In the genomic region with DNA sequence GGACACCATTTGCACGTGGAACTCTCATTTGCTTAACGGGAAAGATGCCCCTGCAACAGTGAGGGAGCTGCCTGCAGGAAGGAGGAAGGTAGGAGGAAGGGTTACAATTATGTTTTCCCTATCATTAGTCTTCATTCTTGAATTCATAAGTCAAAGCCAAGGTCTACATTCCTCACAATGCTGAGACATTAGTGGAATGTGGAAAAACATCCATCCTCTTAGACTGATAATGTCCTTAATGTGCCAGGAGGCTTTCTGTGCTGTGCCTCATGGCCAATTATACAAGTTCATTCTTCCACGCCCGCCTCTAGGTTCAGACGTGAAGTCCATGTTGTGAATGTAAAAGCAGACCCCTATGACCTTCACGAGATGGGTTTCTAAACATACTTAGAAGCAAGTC, we compare ENCODE assay signal across 27 cellular contexts.
A peak's percentile ranks its signal among the peaks of the same experiment; 100 is the strongest.
DNase-seq lines count a peak whose midpoint lies in the region; ATAC-seq and TF ChIP-seq lines count a peak whose summit lies in the region.
"Had no signal": no experiment of that assay in that cellular context is flagged by ENCODE, and none has a peak within 500 bp of the region (broad histone marks: within the 10 kb centered on the region; RNA-seq: fewer than 3 reads in every experiment).

No MANE protein-coding gene starts in this region.

- H3K27ac Mint-ChIP-seq in stimulated activated naive B cell treated with anti-CD40 and anti-IgM and Interleukin-4, amounts not matched to agents 10 μg/mL and 1 μg/mL and 100 μg/mL, for 72 hours: no peak overlapping the region
- H3K27ac Mint-ChIP-seq: nephron progenitor cell; progenitor cell of endocrine pancreas; stimulated activated naive CD8-positive, alpha-beta T cell treated with anti-CD3 and anti-CD28 coated beads, Interleukin-15, Interleukin-2, amounts not matched to agents 100 ng/mL and 50 ng/mL, for 24 hours; T-helper 17 cell had no signal

- ATAC-seq in stimulated activated naive B cell treated with anti-CD40 and anti-IgM and Interleukin-4, amounts not matched to agents 10 μg/mL and 1 μg/mL and 100 μg/mL, for 72 hours (replicated peaks): no peak
- ATAC-seq in HG03045 (IDR thresholded peaks at IDR 0.05; ENCODE audit: unreplicated experiment): no peak
- no peak for ATAC-seq in GM18870 (IDR thresholded peaks at IDR 0.05; ENCODE audit: unreplicated experiment)
- ATAC-seq: T-helper 17 cell had no signal

- no peak for TF ChIP-seq CTCF in epithelial cell of esophagus (IDR thresholded peaks at IDR 0.05; ENCODE audit: insufficient read depth, low read depth, low read length, missing control alignments)
- no peak for TF ChIP-seq CTCF in osteoblast (IDR thresholded peaks at IDR 0.05; ENCODE audit: extremely low read depth, low read depth, low read length)

- H3K4me1 Mint-ChIP-seq in stimulated activated naive B cell treated with anti-CD40 and anti-IgM and Interleukin-4, amounts not matched to agents 10 μg/mL and 1 μg/mL and 100 μg/mL, for 72 hours: no peaks in the 10 kb centered on the region
- H3K4me1 Mint-ChIP-seq: nephron progenitor cell, T-helper 17 cell had no signal

- no peaks in the 10 kb centered on the region for H3K79me2 ChIP-seq in osteoblast (ENCODE audit: insufficient read depth, low read length)

- H4K20me1 ChIP-seq in osteoblast (ENCODE audit: insufficient read depth, low read length): no peaks in the 10 kb centered on the region

- no peaks in the 10 kb centered on the region for H3K9me3 ChIP-seq in osteoblast (ENCODE audit: low read depth, low read length)
- H3K9me3 ChIP-seq: left ventricle myocardium inferior, SJCRH30, upper lobe of left lung had no signal

- H3K4me1 ChIP-seq in osteoblast (ENCODE audit: insufficient read depth, low read length): peaks cover 25% of the 10 kb centered on the region
- H3K4me1 ChIP-seq: left ventricle myocardium inferior, SJCRH30, upper lobe of left lung had no signal

- H3K27ac ChIP-seq in osteoblast (ENCODE audit: low read depth, low read length): no peak overlapping the region
- H3K27ac ChIP-seq: left ventricle myocardium inferior, SJCRH30, skin epidermis, upper lobe of left lung, WERI-Rb-1 had no signal

- peak overlapping the region; percentile 18 for H2AFZ ChIP-seq in osteoblast (ENCODE audit: low read length)

- H3K27me3 Mint-ChIP-seq in stimulated activated naive B cell treated with anti-CD40 and anti-IgM and Interleukin-4, amounts not matched to agents 10 μg/mL and 1 μg/mL and 100 μg/mL, for 72 hours: no peaks in the 10 kb centered on the region
- H3K27me3 Mint-ChIP-seq: T-helper 17 cell had no signal

- H3K4me3 ChIP-seq in epithelial cell of esophagus (ENCODE audit: low read length) (no peak overlapping the region), osteoblast (ENCODE audit: insufficient read depth, low read length) (no peak overlapping the region)
- H3K4me3 ChIP-seq: left ventricle myocardium inferior, SJCRH30, skin epidermis, upper lobe of left lung had no signal

- H3K36me3 ChIP-seq in osteoblast (ENCODE audit: insufficient read depth, low read length): no peaks in the 10 kb centered on the region
- H3K36me3 ChIP-seq: left ventricle myocardium inferior, SJCRH30, upper lobe of left lung, WERI-Rb-1 had no signal

- no peak overlapping the region for H3K4me3 Mint-ChIP-seq in stimulated activated naive B cell treated with anti-CD40 and anti-IgM and Interleukin-4, amounts not matched to agents 10 μg/mL and 1 μg/mL and 100 μg/mL, for 72 hours
- H3K4me3 Mint-ChIP-seq: nephron progenitor cell; stimulated activated naive CD8-positive, alpha-beta T cell treated with anti-CD3 and anti-CD28 coated beads, Interleukin-15, Interleukin-2, amounts not matched to agents 100 ng/mL and 50 ng/mL, for 24 hours; T-helper 17 cell had no signal

- H3K36me3 Mint-ChIP-seq in stimulated activated naive B cell treated with anti-CD40 and anti-IgM and Interleukin-4, amounts not matched to agents 10 μg/mL and 1 μg/mL and 100 μg/mL, for 72 hours: no peaks in the 10 kb centered on the region

- H3K4me2 ChIP-seq in osteoblast (ENCODE audit: insufficient read depth, low read length): peak overlapping the region; percentile 29

- no peaks in the 10 kb centered on the region for H3K9me3 Mint-ChIP-seq in stimulated activated naive B cell treated with anti-CD40 and anti-IgM and Interleukin-4, amounts not matched to agents 10 μg/mL and 1 μg/mL and 100 μg/mL, for 72 hours
- H3K9me3 Mint-ChIP-seq: nephron progenitor cell; stimulated activated naive CD8-positive, alpha-beta T cell treated with anti-CD3 and anti-CD28 coated beads, Interleukin-15, Interleukin-2, amounts not matched to agents 100 ng/mL and 50 ng/mL, for 24 hours had no signal

- DNase-seq in ELR (ENCODE audit: low read depth): peak; percentile 63
- DNase-seq in NCI-H2227 (lab: John Stamatoyannopoulos, UW; ENCODE audit: unreplicated experiment): peak; percentile 8
- DNase-seq in epithelial cell of esophagus (ENCODE audit: low read depth): peak; percentile 33
- peak; percentile 45 for DNase-seq in osteoblast (ENCODE audit: insufficient read length, low spot score, missing footprints)
- DNase-seq in stimulated activated naive B cell treated with anti-CD40 and anti-IgM and Interleukin-4, amounts not matched to agents 10 μg/mL and 1 μg/mL and 100 μg/mL, for 72 hours: no peak
- no peak for DNase-seq in amniotic stem cell (lab: John Stamatoyannopoulos, UW)
- DNase-seq: activated CD8-positive, alpha-beta memory T cell treated with anti-CD3 and anti-CD28 coated beads, Interleukin-2, amount 50 U/mL, for 48 hours; activated gamma-delta T cell; AML-193; amygdala; DMS79; glutamatergic neuron; left ventricle myocardium inferior; NCI-H146; NCI-H2171 treated with DMSO at 0.1 percent for 48 hours; NCI-H748 treated with DMSO at 0.1 percent for 48 hours; nephron progenitor cell; SJCRH30; stimulated activated CD4-positive, alpha-beta T cell treated with anti-CD3 and anti-CD28 coated beads, Interleukin-2, amount 100 ng/mL, for 48 hours; T-helper 17 cell; upper lobe of left lung; WERI-Rb-1 had no signal

- no peaks in the 10 kb centered on the region for H3K27me3 ChIP-seq in osteoblast (ENCODE audit: insufficient read depth, low read length)
- H3K27me3 ChIP-seq: SJCRH30, upper lobe of left lung had no signal

Comparison
In these comparisons a context has a peak if more than half of its experiments do, and no peak if none do; other contexts are left out.
1. DNase-seq: peak in ELR (single experiment), NCI-H2227 (single experiment), epithelial cell of esophagus (single experiment) and osteoblast (single experiment); none in stimulated activated naive B cell treated with anti-CD40 and anti-IgM and Interleukin-4, amounts not matched to agents 10 μg/mL and 1 μg/mL and 100 μg/mL, for 72 hours (single experiment) and amniotic stem cell (single experiment).